Comparison of ENCODE assay signal across 1 cellular context in the genomic region with DNA sequence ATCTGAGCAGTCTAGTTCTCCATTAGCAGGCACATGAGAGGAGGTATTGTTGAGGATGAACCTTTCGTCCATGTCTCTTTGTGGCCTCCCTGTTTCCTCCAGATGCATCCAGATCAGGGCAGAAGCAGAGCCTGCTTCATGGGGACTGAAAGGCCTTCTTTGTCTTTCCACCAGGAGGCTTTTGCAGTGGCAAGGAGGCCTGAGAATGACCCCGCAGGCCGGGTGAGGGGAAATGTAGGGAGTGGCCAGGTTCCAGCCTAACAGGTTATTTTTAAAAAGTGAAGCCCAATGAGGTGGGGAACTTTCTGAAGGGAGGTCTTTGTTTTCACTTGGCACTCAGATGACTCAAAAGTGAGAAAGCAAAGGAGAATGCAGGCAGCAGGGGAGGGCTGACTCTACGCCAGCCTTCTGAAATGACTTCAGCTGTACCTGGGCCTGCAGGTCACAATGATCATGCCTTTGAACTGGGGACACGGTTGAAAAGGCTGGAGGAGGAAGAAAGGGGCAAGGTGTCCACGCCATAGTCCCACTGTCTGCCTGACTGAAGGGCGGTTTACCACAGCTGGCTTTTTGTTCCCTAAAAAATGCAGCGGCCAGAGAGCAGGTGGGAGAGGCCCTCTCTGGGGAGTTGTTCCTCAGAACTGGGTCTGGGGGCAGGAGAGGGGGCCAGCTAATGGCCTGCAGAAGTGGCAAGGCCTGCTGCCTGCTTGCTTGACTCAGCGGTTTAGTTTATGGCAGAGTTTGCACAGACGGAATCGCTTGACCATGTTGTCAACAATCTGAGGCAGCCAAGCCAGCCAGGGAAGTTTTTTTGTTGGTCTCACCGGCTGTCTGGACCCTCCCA.
A peak's percentile ranks its signal among the peaks of the same experiment; 100 is the strongest.
TF ChIP-seq lines count a peak whose summit lies in the region.

No MANE protein-coding gene starts in this region.

TF ChIP-seq in H1, 55 proteins besides CTCF, POLR2A, EP300 and RAD21:
- TF ChIP-seq JUN (IDR thresholded peaks at IDR 0.05; ENCODE audit: low read depth, low read length) (no peak), RXRA (IDR thresholded peaks at IDR 0.05; ENCODE audit: insufficient read depth, low read depth, low read length) (0 out of 2 replicates have a peak, but pooled peaks have one; percentile 38), MAFK (IDR thresholded peaks at IDR 0.05; ENCODE audit: low read depth, low read length) (no peak), JUND (IDR thresholded peaks at IDR 0.05; ENCODE audit: low read length) (no peak), RBBP5 (IDR thresholded peaks at IDR 0.05; ENCODE audit: borderline replicate concordance, low read depth, low read length) (peak; percentile 34; the same call in 1 of the 2 replicates), CHD2 (IDR thresholded peaks at IDR 0.05; ENCODE audit: low read length) (no peak), TCF12 (IDR thresholded peaks at IDR 0.05; ENCODE audit: low read depth, low read length) (no peak), NRF1 (IDR thresholded peaks at IDR 0.05; ENCODE audit: low read depth, low read length) (no peak), RNF2 (IDR thresholded peaks at IDR 0.05; ENCODE audit: borderline replicate concordance, low read depth, low read length, missing control alignments, poor library complexity, severe bottlenecking) (no peak), EGR1 (IDR thresholded peaks at IDR 0.05; ENCODE audit: borderline replicate concordance, low read depth, low read length) (no peak), CBX5 (IDR thresholded peaks at IDR 0.05; ENCODE audit: low read depth, low read length) (no peak), ASH2L (IDR thresholded peaks at IDR 0.05; ENCODE audit: low read length) (peak; percentile 61), TAF1 (IDR thresholded peaks at IDR 0.05; ENCODE audit: low read depth, low read length) (no peak), MAX (IDR thresholded peaks at IDR 0.05) (peak; percentile 32; the same call in 1 of the 2 replicates), BRCA1 (IDR thresholded peaks at IDR 0.05; ENCODE audit: low read depth, low read length) (no peak)
TF ChIP-seq in H1: peak in this region for 4.
